In genomic region chr17:76104140-76104895, GRCh38 we compare ENCODE assay signal across 8 cellular contexts. TPM values are rescaled to one million over a fixed set of nuclear protein-coding genes. Genes with fewer than 3 reads are reported as not detected.
DNase-seq lines count a peak whose midpoint lies in the region; ATAC-seq and TF ChIP-seq lines count a peak whose summit lies in the region.

No MANE protein-coding gene starts in this region.

- CTCF ChIA-PET in HEK293T (lab: Yijun Ruan, JAX), result interaction anchor here (0.6 to 2.6 kb wide), 4 partner anchors 88 to 175 kb away, joined by 3 to 8 read pairs (median 4); no protein-coding TSS in a partner anchor
- CTCF ChIA-PET in activated CD4-positive, alpha-beta memory T cell treated with anti-CD3 and anti-CD28 coated beads for 36 hours (lab: Charles Lee), result interaction anchor here (0.6 to 5.5 kb wide), 8 partner anchors 17 to 281 kb away, joined by 3 to 35 read pairs (median 4); no protein-coding TSS in a partner anchor

- TF ChIP-seq CTCF in hepatocyte (IDR thresholded peaks at IDR 0.05; ENCODE audit: poor library complexity), result no peak

- no peaks in the 10 kb centered on the region for H3K27me3 Mint-ChIP-seq in activated CD4-positive, alpha-beta memory T cell treated with anti-CD3 and anti-CD28 coated beads for 36 hours

- ATAC-seq in stimulated activated effector memory CD8-positive, alpha-beta T cell treated with anti-CD3 and anti-CD28 coated beads, Interleukin-12 subunit alpha, Interleukin-12 subunit beta, amount 100 ng/mL, for 72 hours, result no peak
- no peak for ATAC-seq in HG02870 (IDR thresholded peaks at IDR 0.05; ENCODE audit: unreplicated experiment)

- H3K36me3 Mint-ChIP-seq in activated CD4-positive, alpha-beta memory T cell treated with anti-CD3 and anti-CD28 coated beads for 36 hours, result peaks cover 13% of the 10 kb centered on the region
- H3K36me3 Mint-ChIP-seq in stimulated activated effector memory CD8-positive, alpha-beta T cell treated with anti-CD3 and anti-CD28 coated beads, Interleukin-12 subunit alpha, Interleukin-12 subunit beta, amount 100 ng/mL, for 72 hours, result peaks cover 42% of the 10 kb centered on the region

- intact Hi-C loops in activated CD4-positive, alpha-beta memory T cell treated with anti-CD3 and anti-CD28 coated beads for 36 hours (cut with micrococcal nuclease), result no loop called here

- H3K27ac Mint-ChIP-seq in activated CD4-positive, alpha-beta memory T cell treated with anti-CD3 and anti-CD28 coated beads for 36 hours, result peak overlapping the region; percentile 92
- peak overlapping the region; percentile 99 for H3K27ac Mint-ChIP-seq in stimulated activated effector memory CD8-positive, alpha-beta T cell treated with anti-CD3 and anti-CD28 coated beads, Interleukin-12 subunit alpha, Interleukin-12 subunit beta, amount 100 ng/mL, for 72 hours

- no peaks in the 10 kb centered on the region for H3K9me3 Mint-ChIP-seq in activated CD4-positive, alpha-beta memory T cell treated with anti-CD3 and anti-CD28 coated beads for 36 hours
- no peaks in the 10 kb centered on the region for H3K9me3 Mint-ChIP-seq in stimulated activated effector memory CD8-positive, alpha-beta T cell treated with anti-CD3 and anti-CD28 coated beads, Interleukin-12 subunit alpha, Interleukin-12 subunit beta, amount 100 ng/mL, for 72 hours

- H3K9me2 ChIP-seq in hepatocyte (replicated peaks; ENCODE audit: insufficient read depth), result no peaks in the 10 kb centered on the region

- peak overlapping the region; percentile 81 for H3K27ac ChIP-seq in hepatocyte

- H3K4me3 ChIP-seq in hepatocyte, result no peak overlapping the region

- no peaks in the 10 kb centered on the region for H3K36me3 ChIP-seq in hepatocyte (replicated peaks; ENCODE audit: insufficient read depth, low read depth)

- H3K4me1 ChIP-seq in hepatocyte (ENCODE audit: insufficient read depth), result peaks cover 26% of the 10 kb centered on the region

- POLR2A ChIA-PET in HEK293T (lab: Yijun Ruan, JAX), result interaction anchor here (0.6 to 3.1 kb wide), 16 partner anchors 11 to 249 kb away, joined by 3 to 13 read pairs (median 4); partner anchors contain the start of genes SRP68 and WBP2
- POLR2A ChIA-PET in activated CD4-positive, alpha-beta memory T cell treated with anti-CD3 and anti-CD28 coated beads for 36 hours (lab: Charles Lee), result interaction anchor here (1.0 to 2.0 kb wide), 4 partner anchors 33 to 168 kb away, joined by 3 to 8 read pairs (median 6); partner anchors contain the start of gene UBALD2

- H3K4me2 ChIP-seq in hepatocyte, result peak overlapping the region; percentile 81

- H3K9me3 ChIP-seq in hepatocyte (ENCODE audit: low read depth), result no peaks in the 10 kb centered on the region

- H3K4me3 Mint-ChIP-seq in activated CD4-positive, alpha-beta memory T cell treated with anti-CD3 and anti-CD28 coated beads for 36 hours, result peak overlapping the region; percentile 98
- H3K4me3 Mint-ChIP-seq in stimulated activated effector memory CD8-positive, alpha-beta T cell treated with anti-CD3 and anti-CD28 coated beads, Interleukin-12 subunit alpha, Interleukin-12 subunit beta, amount 100 ng/mL, for 72 hours, result peak overlapping the region; percentile 95

- peaks cover 18% of the 10 kb centered on the region for H3K79me2 ChIP-seq in hepatocyte

- DNase-seq in HEK293T (ENCODE audit: extremely low spot score) (no peak), hepatocyte (ENCODE audit: low spot score) (no peak), NCI-H2227 treated with DMSO at 0.1 percent for 48 hours (lab: John Stamatoyannopoulos, UW) (no peak), 8988T (no peak)
- DNase-seq in activated CD4-positive, alpha-beta memory T cell treated with anti-CD3 and anti-CD28 coated beads for 36 hours, result no peak
- no peak for DNase-seq in stimulated activated effector memory CD8-positive, alpha-beta T cell treated with anti-CD3 and anti-CD28 coated beads, Interleukin-12 subunit alpha, Interleukin-12 subunit beta, amount 100 ng/mL, for 72 hours (ENCODE audit: low spot score in 2 of 2)
- DNase-seq in stimulated activated CD4-positive, alpha-beta T cell treated with anti-CD3 and anti-CD28 coated beads, Interleukin-2, amount 100 ng/mL, for 24 hours, result no peak

- no peaks in the 10 kb centered on the region for H4K20me1 ChIP-seq in hepatocyte (ENCODE audit: insufficient read depth, poor library complexity, severe bottlenecking)

- no peaks in the 10 kb centered on the region for H3K27me3 ChIP-seq in hepatocyte

- peak overlapping the region; percentile 92 for H2AFZ ChIP-seq in hepatocyte

- 94% methylated on average over 26 of the region's 29 CpGs for WGBS in hepatocyte (ENCODE audit: low lambda C conversion rate, missing lambda C conversion rate)

- peaks cover 24% of the 10 kb centered on the region for H3K4me1 Mint-ChIP-seq in activated CD4-positive, alpha-beta memory T cell treated with anti-CD3 and anti-CD28 coated beads for 36 hours (ENCODE audit: low read depth)
- H3K4me1 Mint-ChIP-seq in stimulated activated effector memory CD8-positive, alpha-beta T cell treated with anti-CD3 and anti-CD28 coated beads, Interleukin-12 subunit alpha, Interleukin-12 subunit beta, amount 100 ng/mL, for 72 hours, result peaks cover 25% of the 10 kb centered on the region

TF ChIP-seq in HEK293T, 16 proteins besides CTCF, POLR2A, EP300 and RAD21:
- TF ChIP-seq L3MBTL2 (conservative IDR thresholded peaks at IDR 0.05) (0 out of 2 replicates have a peak, but pooled peaks have one; percentile 41), LEF1 (IDR thresholded peaks at IDR 0.05; ENCODE audit: borderline replicate concordance) (no peak)

RNA-seq across cellular contexts. Expression of gene EXOC7, which starts 0.7 kb away (rescaled TPM):
- total RNA-seq in activated CD4-positive, alpha-beta memory T cell treated with anti-CD3 and anti-CD28 coated beads for 36 hours, result 10 to 100 TPM; 63.3 to 66.0 TPM
- 92.9 and 94.7 TPM in 2 replicates for total RNA-seq in hepatocyte
- polyA plus RNA-seq in hepatocyte, result 95.6 and 111 TPM in 2 replicates

RNA-seq across cellular contexts. Expression of gene ZACN, which starts 25.3 kb away (rescaled TPM):
- total RNA-seq in activated CD4-positive, alpha-beta memory T cell treated with anti-CD3 and anti-CD28 coated beads for 36 hours, result 1 to 10 TPM; 4.9 to 5.1 TPM
- total RNA-seq in hepatocyte, result 0.08 TPM in 1 of 2 replicates, not detected in the other
- 21.2 and 24.0 TPM in 2 replicates for polyA plus RNA-seq in hepatocyte

RNA-seq across cellular contexts. Expression of gene GALR2, which starts 29.7 kb away (rescaled TPM):
- total RNA-seq in activated CD4-positive, alpha-beta memory T cell treated with anti-CD3 and anti-CD28 coated beads for 36 hours, result 1 to 10 TPM; 3.5 to 4.8 TPM
- 0.60 TPM in 1 of 2 replicates, not detected in the other for total RNA-seq in hepatocyte
- polyA plus RNA-seq in hepatocyte, result 0.24 TPM in 1 of 2 replicates, not detected in the other

RNA-seq across cellular contexts. Expression of gene SRP68, which starts 32.0 kb away (rescaled TPM):
- total RNA-seq in activated CD4-positive, alpha-beta memory T cell treated with anti-CD3 and anti-CD28 coated beads for 36 hours, result 100 to 1,000 TPM; 142 to 148 TPM
- total RNA-seq in hepatocyte, result 41.2 and 44.1 TPM in 2 replicates
- 51.3 and 70.1 TPM in 2 replicates for polyA plus RNA-seq in hepatocyte

RNA-seq across cellular contexts. Expression of gene FOXJ1, which starts 36.7 kb away (rescaled TPM):
- under 1 TPM; 0.22 to 0.29 TPM for total RNA-seq in activated CD4-positive, alpha-beta memory T cell treated with anti-CD3 and anti-CD28 coated beads for 36 hours
- total RNA-seq in hepatocyte, result 1.6 and 1.9 TPM in 2 replicates
- 1.1 and 2.2 TPM in 2 replicates for polyA plus RNA-seq in hepatocyte
